1 cellular context compared by ENCODE assay signal in the genomic region with DNA sequence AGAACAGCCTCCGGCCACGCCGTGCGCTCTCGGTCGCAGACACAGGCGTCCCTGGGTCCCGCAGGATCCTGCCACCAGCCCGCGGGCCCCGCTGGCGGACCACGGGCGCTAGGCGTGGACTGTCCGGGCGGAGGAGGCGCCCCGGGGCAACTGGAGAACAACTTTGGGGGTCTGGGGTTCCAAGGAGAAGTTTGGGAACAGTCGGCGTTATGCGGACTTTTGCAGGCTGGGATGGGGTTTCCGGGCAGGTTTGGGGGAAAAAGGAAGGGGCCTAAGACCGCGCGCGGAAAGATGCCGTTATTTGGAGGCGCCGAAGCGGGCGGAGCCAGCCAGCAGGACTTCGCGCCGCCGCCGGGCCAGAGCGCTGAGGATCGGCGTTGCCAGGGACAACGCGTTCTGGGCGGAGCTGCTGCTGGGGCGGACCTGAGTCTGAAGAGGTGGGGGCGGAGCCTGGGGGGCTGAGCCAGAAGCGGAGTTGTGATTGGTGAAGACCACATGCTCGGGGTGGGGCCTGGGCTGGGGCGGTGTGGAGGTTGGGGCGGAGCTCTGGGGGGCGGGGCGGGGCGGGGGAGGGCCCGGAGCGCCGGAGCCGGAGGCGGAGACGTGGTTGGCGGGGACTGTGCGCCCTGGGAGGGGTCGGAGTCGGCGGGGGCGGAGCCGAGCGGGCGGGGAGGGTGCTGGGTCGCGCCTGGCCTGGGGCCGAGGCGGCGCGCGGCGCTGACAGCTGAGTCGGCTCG.
TF ChIP-seq lines count a peak whose summit lies in the region.

A gene (plus strand): TSS at position 680 of the 737 bp plus-strand sequence. CDS start 120 bp downstream, outside the sequence.

TF ChIP-seq in neural cell, 6 proteins besides CTCF, POLR2A, EP300 and RAD21 (continued from another document):
- TF ChIP-seq, protein P1, sequence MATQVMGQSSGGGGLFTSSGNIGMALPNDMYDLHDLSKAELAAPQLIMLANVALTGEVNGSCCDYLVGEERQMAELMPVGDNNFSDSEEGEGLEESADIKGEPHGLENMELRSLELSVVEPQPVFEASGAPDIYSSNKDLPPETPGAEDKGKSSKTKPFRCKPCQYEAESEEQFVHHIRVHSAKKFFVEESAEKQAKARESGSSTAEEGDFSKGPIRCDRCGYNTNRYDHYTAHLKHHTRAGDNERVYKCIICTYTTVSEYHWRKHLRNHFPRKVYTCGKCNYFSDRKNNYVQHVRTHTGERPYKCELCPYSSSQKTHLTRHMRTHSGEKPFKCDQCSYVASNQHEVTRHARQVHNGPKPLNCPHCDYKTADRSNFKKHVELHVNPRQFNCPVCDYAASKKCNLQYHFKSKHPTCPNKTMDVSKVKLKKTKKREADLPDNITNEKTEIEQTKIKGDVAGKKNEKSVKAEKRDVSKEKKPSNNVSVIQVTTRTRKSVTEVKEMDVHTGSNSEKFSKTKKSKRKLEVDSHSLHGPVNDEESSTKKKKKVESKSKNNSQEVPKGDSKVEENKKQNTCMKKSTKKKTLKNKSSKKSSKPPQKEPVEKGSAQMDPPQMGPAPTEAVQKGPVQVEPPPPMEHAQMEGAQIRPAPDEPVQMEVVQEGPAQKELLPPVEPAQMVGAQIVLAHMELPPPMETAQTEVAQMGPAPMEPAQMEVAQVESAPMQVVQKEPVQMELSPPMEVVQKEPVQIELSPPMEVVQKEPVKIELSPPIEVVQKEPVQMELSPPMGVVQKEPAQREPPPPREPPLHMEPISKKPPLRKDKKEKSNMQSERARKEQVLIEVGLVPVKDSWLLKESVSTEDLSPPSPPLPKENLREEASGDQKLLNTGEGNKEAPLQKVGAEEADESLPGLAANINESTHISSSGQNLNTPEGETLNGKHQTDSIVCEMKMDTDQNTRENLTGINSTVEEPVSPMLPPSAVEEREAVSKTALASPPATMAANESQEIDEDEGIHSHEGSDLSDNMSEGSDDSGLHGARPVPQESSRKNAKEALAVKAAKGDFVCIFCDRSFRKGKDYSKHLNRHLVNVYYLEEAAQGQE (IDR thresholded peaks at IDR 0.05; ENCODE audit: borderline replicate concordance): peak; percentile 36
